In genomic region chr2:74747411-74748080, GRCh38 we compare ENCODE assay signal across 1 cellular context.
TF ChIP-seq lines count a peak whose summit lies in the region.

No MANE protein-coding gene starts in this region.

TF ChIP-seq in HepG2, 621 proteins besides CTCF, POLR2A, EP300 and RAD21 (continued from another document and continues in another):
- TF ChIP-seq, protein P1, sequence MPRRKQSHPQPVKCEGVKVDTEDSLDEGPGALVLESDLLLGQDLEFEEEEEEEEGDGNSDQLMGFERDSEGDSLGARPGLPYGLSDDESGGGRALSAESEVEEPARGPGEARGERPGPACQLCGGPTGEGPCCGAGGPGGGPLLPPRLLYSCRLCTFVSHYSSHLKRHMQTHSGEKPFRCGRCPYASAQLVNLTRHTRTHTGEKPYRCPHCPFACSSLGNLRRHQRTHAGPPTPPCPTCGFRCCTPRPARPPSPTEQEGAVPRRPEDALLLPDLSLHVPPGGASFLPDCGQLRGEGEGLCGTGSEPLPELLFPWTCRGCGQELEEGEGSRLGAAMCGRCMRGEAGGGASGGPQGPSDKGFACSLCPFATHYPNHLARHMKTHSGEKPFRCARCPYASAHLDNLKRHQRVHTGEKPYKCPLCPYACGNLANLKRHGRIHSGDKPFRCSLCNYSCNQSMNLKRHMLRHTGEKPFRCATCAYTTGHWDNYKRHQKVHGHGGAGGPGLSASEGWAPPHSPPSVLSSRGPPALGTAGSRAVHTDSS (CRISPR knock-in tag; conservative IDR thresholded peaks at IDR 0.05), result no peak
- TF ChIP-seq ZNF251 (CRISPR knock-in tag; IDR thresholded peaks at IDR 0.05) (no peak), KLF13 (CRISPR knock-in tag; IDR thresholded peaks at IDR 0.05) (no peak), FOXM1 (CRISPR knock-in tag; IDR thresholded peaks at IDR 0.05) (no peak), RORA (CRISPR knock-in tag; IDR thresholded peaks at IDR 0.05) (no peak), PAXIP1 (CRISPR knock-in tag; conservative IDR thresholded peaks at IDR 0.05) (peak; percentile 81), ZNF263 (CRISPR knock-in tag; IDR thresholded peaks at IDR 0.05) (0 out of 2 replicates have a peak, but pooled peaks have one; percentile 51), BCL6 (CRISPR knock-in tag; IDR thresholded peaks at IDR 0.05) (peak; percentile 72), KDM4B (CRISPR knock-in tag; IDR thresholded peaks at IDR 0.05) (0 out of 2 replicates have a peak, but pooled peaks have one; percentile 32), ZNF576 (CRISPR knock-in tag; IDR thresholded peaks at IDR 0.05) (no peak), HOMEZ (CRISPR knock-in tag; IDR thresholded peaks at IDR 0.05; ENCODE audit: low read depth) (peak; percentile 82), SRSF4 (IDR thresholded peaks at IDR 0.05; ENCODE audit: low read depth, low read length, poor library complexity, severe bottlenecking) (no peak), BRCA1 (CRISPR knock-in tag; IDR thresholded peaks at IDR 0.05) (no peak), KDM1A (CRISPR knock-in tag; IDR thresholded peaks at IDR 0.05) (no peak), KDM3A (CRISPR knock-in tag; IDR thresholded peaks at IDR 0.05; ENCODE audit: low read depth) (0 out of 2 replicates have a peak, but pooled peaks have one; percentile 68), CENPT (CRISPR knock-in tag; IDR thresholded peaks at IDR 0.05; ENCODE audit: low read depth) (peak; percentile 82; the same call in 1 of the 2 replicates), ZNF282 (IDR thresholded peaks at IDR 0.05; ENCODE audit: partially characterized antibody) (no peak), ZNF775 (CRISPR knock-in tag; IDR thresholded peaks at IDR 0.05; ENCODE audit: borderline replicate concordance) (no peak), ZNF609 (CRISPR knock-in tag; IDR thresholded peaks at IDR 0.05; ENCODE audit: borderline replicate concordance) (peak; percentile 44; the same call in 1 of the 2 replicates), NRL (CRISPR knock-in tag; IDR thresholded peaks at IDR 0.05; ENCODE audit: borderline replicate concordance) (no peak), ZFP62 (CRISPR knock-in tag; IDR thresholded peaks at IDR 0.05) (no peak), ATM (IDR thresholded peaks at IDR 0.05; ENCODE audit: borderline replicate concordance) (no peak), ZNF547 (CRISPR knock-in tag; IDR thresholded peaks at IDR 0.05) (peak; percentile 75; the same call in 1 of the 2 replicates), ZNF326 (CRISPR knock-in tag; IDR thresholded peaks at IDR 0.05; ENCODE audit: borderline replicate concordance) (no peak), ZNF781 (CRISPR knock-in tag; IDR thresholded peaks at IDR 0.05; ENCODE audit: borderline replicate concordance, not compliant biosample characterization) (no peak), ZNF598 (CRISPR knock-in tag; IDR thresholded peaks at IDR 0.05; ENCODE audit: borderline replicate concordance) (0 out of 2 replicates have a peak, but pooled peaks have one; percentile 71), KDM6A (CRISPR knock-in tag; IDR thresholded peaks at IDR 0.05; ENCODE audit: low read depth) (peak; percentile 57; the same call in 1 of the 2 replicates), ZNF160 (CRISPR knock-in tag; IDR thresholded peaks at IDR 0.05) (0 out of 2 replicates have a peak, but pooled peaks have one; percentile 55), ZNF276 (CRISPR knock-in tag; IDR thresholded peaks at IDR 0.05; ENCODE audit: low read depth) (no peak), TBP (CRISPR knock-in tag; IDR thresholded peaks at IDR 0.05) (no peak), PHF8 (CRISPR knock-in tag; IDR thresholded peaks at IDR 0.05) (no peak), ARHGAP35 (CRISPR knock-in tag; IDR thresholded peaks at IDR 0.05; ENCODE audit: borderline replicate concordance) (0 out of 2 replicates have a peak, but pooled peaks have one; percentile 32), STAT5B (CRISPR knock-in tag; IDR thresholded peaks at IDR 0.05) (0 out of 2 replicates have a peak, but pooled peaks have one; percentile 45), ZNF652 (CRISPR knock-in tag; IDR thresholded peaks at IDR 0.05; ENCODE audit: borderline replicate concordance, low read depth) (no peak), ZNF143 (CRISPR knock-in tag; IDR thresholded peaks at IDR 0.05) (0 out of 2 replicates have a peak, but pooled peaks have one; percentile 22), HNRNPLL (IDR thresholded peaks at IDR 0.05; ENCODE audit: low read depth, low read length, poor library complexity, severe bottlenecking) (no peak), NFYC (CRISPR knock-in tag; IDR thresholded peaks at IDR 0.05) (peak; percentile 65), FOXP1 (IDR thresholded peaks at IDR 0.05) (no peak), FOXP1 (CRISPR knock-in tag; IDR thresholded peaks at IDR 0.05) (peak; percentile 35; the same call in 1 of the 2 replicates), FOXO1 (CRISPR knock-in tag; IDR thresholded peaks at IDR 0.05) (peak; percentile 63), ZNF354B (CRISPR knock-in tag; IDR thresholded peaks at IDR 0.05) (0 out of 2 replicates have a peak, but pooled peaks have one; percentile 44), ZNF234 (CRISPR knock-in tag; conservative IDR thresholded peaks at IDR 0.05) (0 out of 2 replicates have a peak, but pooled peaks have one; percentile 60), ZNF616 (CRISPR knock-in tag; IDR thresholded peaks at IDR 0.05; ENCODE audit: low read depth) (no peak)
- TF ChIP-seq, protein P2, sequence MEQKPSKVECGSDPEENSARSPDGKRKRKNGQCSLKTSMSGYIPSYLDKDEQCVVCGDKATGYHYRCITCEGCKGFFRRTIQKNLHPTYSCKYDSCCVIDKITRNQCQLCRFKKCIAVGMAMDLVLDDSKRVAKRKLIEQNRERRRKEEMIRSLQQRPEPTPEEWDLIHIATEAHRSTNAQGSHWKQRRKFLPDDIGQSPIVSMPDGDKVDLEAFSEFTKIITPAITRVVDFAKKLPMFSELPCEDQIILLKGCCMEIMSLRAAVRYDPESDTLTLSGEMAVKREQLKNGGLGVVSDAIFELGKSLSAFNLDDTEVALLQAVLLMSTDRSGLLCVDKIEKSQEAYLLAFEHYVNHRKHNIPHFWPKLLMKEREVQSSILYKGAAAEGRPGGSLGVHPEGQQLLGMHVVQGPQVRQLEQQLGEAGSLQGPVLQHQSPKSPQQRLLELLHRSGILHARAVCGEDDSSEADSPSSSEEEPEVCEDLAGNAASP (CRISPR knock-in tag; IDR thresholded peaks at IDR 0.05; ENCODE audit: borderline replicate concordance), result 0 out of 2 replicates have a peak, but pooled peaks have one; percentile 23
- TF ChIP-seq, protein P3, sequence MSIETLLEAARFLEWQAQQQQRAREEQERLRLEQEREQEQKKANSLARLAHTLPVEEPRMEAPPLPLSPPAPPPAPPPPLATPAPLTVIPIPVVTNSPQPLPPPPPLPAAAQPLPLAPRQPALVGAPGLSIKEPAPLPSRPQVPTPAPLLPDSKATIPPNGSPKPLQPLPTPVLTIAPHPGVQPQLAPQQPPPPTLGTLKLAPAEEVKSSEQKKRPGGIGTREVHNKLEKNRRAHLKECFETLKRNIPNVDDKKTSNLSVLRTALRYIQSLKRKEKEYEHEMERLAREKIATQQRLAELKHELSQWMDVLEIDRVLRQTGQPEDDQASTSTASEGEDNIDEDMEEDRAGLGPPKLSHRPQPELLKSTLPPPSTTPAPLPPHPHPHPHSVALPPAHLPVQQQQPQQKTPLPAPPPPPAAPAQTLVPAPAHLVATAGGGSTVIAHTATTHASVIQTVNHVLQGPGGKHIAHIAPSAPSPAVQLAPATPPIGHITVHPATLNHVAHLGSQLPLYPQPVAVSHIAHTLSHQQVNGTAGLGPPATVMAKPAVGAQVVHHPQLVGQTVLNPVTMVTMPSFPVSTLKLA (IDR thresholded peaks at IDR 0.05), result no peak
- TF ChIP-seq, protein P4, sequence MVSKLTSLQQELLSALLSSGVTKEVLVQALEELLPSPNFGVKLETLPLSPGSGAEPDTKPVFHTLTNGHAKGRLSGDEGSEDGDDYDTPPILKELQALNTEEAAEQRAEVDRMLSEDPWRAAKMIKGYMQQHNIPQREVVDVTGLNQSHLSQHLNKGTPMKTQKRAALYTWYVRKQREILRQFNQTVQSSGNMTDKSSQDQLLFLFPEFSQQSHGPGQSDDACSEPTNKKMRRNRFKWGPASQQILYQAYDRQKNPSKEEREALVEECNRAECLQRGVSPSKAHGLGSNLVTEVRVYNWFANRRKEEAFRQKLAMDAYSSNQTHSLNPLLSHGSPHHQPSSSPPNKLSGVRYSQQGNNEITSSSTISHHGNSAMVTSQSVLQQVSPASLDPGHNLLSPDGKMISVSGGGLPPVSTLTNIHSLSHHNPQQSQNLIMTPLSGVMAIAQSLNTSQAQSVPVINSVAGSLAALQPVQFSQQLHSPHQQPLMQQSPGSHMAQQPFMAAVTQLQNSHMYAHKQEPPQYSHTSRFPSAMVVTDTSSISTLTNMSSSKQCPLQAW (CRISPR knock-in tag; IDR thresholded peaks at IDR 0.05), result peak; percentile 91
- TF ChIP-seq, protein P5, sequence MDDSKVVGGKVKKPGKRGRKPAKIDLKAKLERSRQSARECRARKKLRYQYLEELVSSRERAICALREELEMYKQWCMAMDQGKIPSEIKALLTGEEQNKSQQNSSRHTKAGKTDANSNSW (CRISPR knock-in tag; IDR thresholded peaks at IDR 0.05; ENCODE audit: borderline replicate concordance), result no peak
